ENCODE assay signal across 9 cellular contexts in genomic region chr19:38551450-38551813, GRCh38.
DNase-seq lines count a peak whose midpoint lies in the region; ATAC-seq, FAIRE-seq and TF ChIP-seq lines count a peak whose summit lies in the region.
"Had no signal": no experiment of that assay in that cellular context is flagged by ENCODE, and none has a peak within 500 bp of the region (broad histone marks: within the 10 kb centered on the region; RNA-seq: fewer than 3 reads in every experiment).

No MANE protein-coding gene starts in this region.

- DNase-seq in CD8-positive, alpha-beta memory T cell, result no peak
- DNase-seq in natural killer cell treated with Interleukin-12 subunit alpha and Interleukin-12 subunit beta and Interleukin-15 and Interleukin-18, amount 100 ng/mL, for 72 hours (ENCODE audit: low spot score), result no peak
- DNase-seq in small intestine (no peak), Right ventricle myocardium superior (no peak), RWPE1 (ENCODE audit: low spot score) (no peak), T-helper 17 cell (no peak)
- DNase-seq: naive B cell had no signal

- CTCF ChIA-PET in CD8-positive, alpha-beta memory T cell (lab: Charles Lee), result interaction anchor here (0.7 to 3.8 kb wide), 4 partner anchors 36 to 83 kb away, joined by 3 to 13 read pairs (median 6); partner anchors contain the start of genes EIF3K and MAP4K1
- CTCF ChIA-PET in RWPE1 (lab: Yijun Ruan, JAX), result no interaction called here

- no peaks in the 10 kb centered on the region for H3K27me3 Mint-ChIP-seq in CD8-positive, alpha-beta memory T cell
- H3K27me3 Mint-ChIP-seq in T-helper 1 cell treated with Interleukin-12 subunit alpha and Interleukin-12 subunit beta and Interleukin-4 antibody, amounts not matched to agents 30 μg/mL and 1 μg/mL, for 36 hours (ENCODE audit: low read depth), result no peaks in the 10 kb centered on the region
- peaks cover 0 to 14% of the 10 kb centered on the region in 2 donors for H3K27me3 Mint-ChIP-seq in natural killer cell treated with Interleukin-12 subunit alpha and Interleukin-12 subunit beta and Interleukin-15 and Interleukin-18, amount 100 ng/mL, for 72 hours
- H3K27me3 Mint-ChIP-seq in T-helper 17 cell, result no peaks in the 10 kb centered on the region

- H3K9me3 ChIP-seq in CD8-positive, alpha-beta memory T cell (ENCODE audit: low read length), result no peaks in the 10 kb centered on the region
- no peaks in the 10 kb centered on the region for H3K9me3 ChIP-seq in small intestine (ENCODE audit: control insufficient read depth, low read depth)
- H3K9me3 ChIP-seq in T-helper 17 cell (ENCODE audit: control insufficient read depth, low read length, poor library complexity, severe bottlenecking), result no peaks in the 10 kb centered on the region

- H3K36me3 Mint-ChIP-seq in CD8-positive, alpha-beta memory T cell, result no peaks in the 10 kb centered on the region
- peaks cover 2% of the 10 kb centered on the region for H3K36me3 Mint-ChIP-seq in T-helper 1 cell treated with Interleukin-12 subunit alpha and Interleukin-12 subunit beta and Interleukin-4 antibody, amounts not matched to agents 30 μg/mL and 1 μg/mL, for 36 hours (ENCODE audit: low read depth)
- no peaks in the 10 kb centered on the region for H3K36me3 Mint-ChIP-seq in natural killer cell treated with Interleukin-12 subunit alpha and Interleukin-12 subunit beta and Interleukin-15 and Interleukin-18, amount 100 ng/mL, for 72 hours
- H3K36me3 Mint-ChIP-seq in T-helper 17 cell (ENCODE audit: low read depth), result no peaks in the 10 kb centered on the region

- H3K27ac ChIP-seq in CD8-positive, alpha-beta memory T cell (ENCODE audit: low read depth, low read length), result no peak overlapping the region
- no peak overlapping the region for H3K27ac ChIP-seq in small intestine (ENCODE audit: low read depth in 1 of 2, low read length in 1 of 2)
- no peak overlapping the region for H3K27ac ChIP-seq in RWPE1

- no peak overlapping the region for H3K4me3 ChIP-seq in CD8-positive, alpha-beta memory T cell (ENCODE audit: low read length)
- H3K4me3 ChIP-seq in small intestine (ENCODE audit: low read depth in 1 of 2, low read length in 2 of 2), result no peak overlapping the region

- H3K4me3 Mint-ChIP-seq in CD8-positive, alpha-beta memory T cell, result peak overlapping the region; percentile 23 to 84 (median 46)
- peak overlapping the region; percentile 13 for H3K4me3 Mint-ChIP-seq in T-helper 1 cell treated with Interleukin-12 subunit alpha and Interleukin-12 subunit beta and Interleukin-4 antibody, amounts not matched to agents 30 μg/mL and 1 μg/mL, for 36 hours
- peak overlapping the region; percentile 71 for H3K4me3 Mint-ChIP-seq in natural killer cell treated with Interleukin-12 subunit alpha and Interleukin-12 subunit beta and Interleukin-15 and Interleukin-18, amount 100 ng/mL, for 72 hours
- no peak overlapping the region for H3K4me3 Mint-ChIP-seq in T-helper 17 cell
- H3K4me3 Mint-ChIP-seq: naive B cell had no signal

- H3K9me3 Mint-ChIP-seq in CD8-positive, alpha-beta memory T cell, result no peaks in the 10 kb centered on the region
- H3K9me3 Mint-ChIP-seq in T-helper 1 cell treated with Interleukin-12 subunit alpha and Interleukin-12 subunit beta and Interleukin-4 antibody, amounts not matched to agents 30 μg/mL and 1 μg/mL, for 36 hours, result no peaks in the 10 kb centered on the region
- H3K9me3 Mint-ChIP-seq in natural killer cell treated with Interleukin-12 subunit alpha and Interleukin-12 subunit beta and Interleukin-15 and Interleukin-18, amount 100 ng/mL, for 72 hours, result no peaks in the 10 kb centered on the region
- H3K9me3 Mint-ChIP-seq: naive B cell had no signal

- 59 to 65% (median 60%) methylated on average over 6 of the region's 6 CpGs for WGBS in small intestine, 3 donors

- H3K27ac Mint-ChIP-seq in CD8-positive, alpha-beta memory T cell, result peak overlapping the region in 7 of 8 donors; percentile 15 to 83 (median 59)
- peak overlapping the region; percentile 37 for H3K27ac Mint-ChIP-seq in T-helper 1 cell treated with Interleukin-12 subunit alpha and Interleukin-12 subunit beta and Interleukin-4 antibody, amounts not matched to agents 30 μg/mL and 1 μg/mL, for 36 hours
- peak overlapping the region; percentile 47 to 75 for H3K27ac Mint-ChIP-seq in natural killer cell treated with Interleukin-12 subunit alpha and Interleukin-12 subunit beta and Interleukin-15 and Interleukin-18, amount 100 ng/mL, for 72 hours
- H3K27ac Mint-ChIP-seq in T-helper 17 cell, result no peak overlapping the region

- ATAC-seq in GM21381 (IDR thresholded peaks at IDR 0.05; ENCODE audit: unreplicated experiment) (peak; percentile 65), Right ventricle myocardium superior (ENCODE audit: poor library complexity) (no peak), T-helper 17 cell (no peak)
- ATAC-seq in natural killer cell treated with Interleukin-12 subunit alpha and Interleukin-12 subunit beta and Interleukin-15 and Interleukin-18, amount 100 ng/mL, for 72 hours, result peak; percentile 87 to 94

- H3K4me1 Mint-ChIP-seq in CD8-positive, alpha-beta memory T cell, result peaks cover 23 to 45% (median 35%) of the 10 kb centered on the region in 3 donors
- H3K4me1 Mint-ChIP-seq in T-helper 1 cell treated with Interleukin-12 subunit alpha and Interleukin-12 subunit beta and Interleukin-4 antibody, amounts not matched to agents 30 μg/mL and 1 μg/mL, for 36 hours (ENCODE audit: low read depth), result peaks cover 24% of the 10 kb centered on the region
- H3K4me1 Mint-ChIP-seq in natural killer cell treated with Interleukin-12 subunit alpha and Interleukin-12 subunit beta and Interleukin-15 and Interleukin-18, amount 100 ng/mL, for 72 hours (ENCODE audit: low read depth in 2 of 2), result peaks cover 14 to 37% of the 10 kb centered on the region in 2 donors
- peaks cover 15% of the 10 kb centered on the region for H3K4me1 Mint-ChIP-seq in T-helper 17 cell

- TF ChIP-seq CTCF in RWPE1 (conservative IDR thresholded peaks at IDR 0.05; ENCODE audit: low read depth), result no peak

- peaks cover 14% of the 10 kb centered on the region for H3K4me1 ChIP-seq in CD8-positive, alpha-beta memory T cell (ENCODE audit: insufficient read depth, low read length)
- H3K4me1 ChIP-seq in small intestine (ENCODE audit: control insufficient read depth in 2 of 2, insufficient read depth in 1 of 2, low read depth in 1 of 2, low read length in 1 of 2), result no peaks in the 10 kb centered on the region

- POLR2A ChIA-PET in CD8-positive, alpha-beta memory T cell (lab: Charles Lee), result no interaction called here
- POLR2A ChIA-PET in RWPE1 (lab: Yijun Ruan, JAX; ENCODE audit: low non-redundant PET), result no interaction called here

- intact Hi-C loops in Right ventricle myocardium superior (cut with DNase I), result no loop called here

- no peaks in the 10 kb centered on the region for H3K36me3 ChIP-seq in CD8-positive, alpha-beta memory T cell (ENCODE audit: insufficient read depth, low read length)
- H3K36me3 ChIP-seq in small intestine (ENCODE audit: control insufficient read depth in 2 of 2, insufficient read depth in 2 of 2, low read length in 2 of 2), result no peaks in the 10 kb centered on the region

- no peak for FAIRE-seq in small intestine (lab: Jason Lieb, UNC)

- no peaks in the 10 kb centered on the region for H3K27me3 ChIP-seq in CD8-positive, alpha-beta memory T cell (ENCODE audit: insufficient read depth, low read length, poor library complexity, severe bottlenecking)
- no peaks in the 10 kb centered on the region for H3K27me3 ChIP-seq in small intestine (ENCODE audit: control insufficient read depth in 2 of 2, insufficient read depth in 2 of 2, low read length in 2 of 2)

Comparison
In these comparisons a context has a peak if more than half of its experiments do, and no peak if none do; other contexts are left out.
1. ATAC-seq: peak in GM21381 (single experiment) and natural killer cell treated with Interleukin-12 subunit alpha and Interleukin-12 subunit beta and Interleukin-15 and Interleukin-18, amount 100 ng/mL, for 72 hours (2 of 2); none in Right ventricle myocardium superior (single experiment) and T-helper 17 cell (single experiment).